1 cellular context compared by ENCODE assay signal in the genomic region with DNA sequence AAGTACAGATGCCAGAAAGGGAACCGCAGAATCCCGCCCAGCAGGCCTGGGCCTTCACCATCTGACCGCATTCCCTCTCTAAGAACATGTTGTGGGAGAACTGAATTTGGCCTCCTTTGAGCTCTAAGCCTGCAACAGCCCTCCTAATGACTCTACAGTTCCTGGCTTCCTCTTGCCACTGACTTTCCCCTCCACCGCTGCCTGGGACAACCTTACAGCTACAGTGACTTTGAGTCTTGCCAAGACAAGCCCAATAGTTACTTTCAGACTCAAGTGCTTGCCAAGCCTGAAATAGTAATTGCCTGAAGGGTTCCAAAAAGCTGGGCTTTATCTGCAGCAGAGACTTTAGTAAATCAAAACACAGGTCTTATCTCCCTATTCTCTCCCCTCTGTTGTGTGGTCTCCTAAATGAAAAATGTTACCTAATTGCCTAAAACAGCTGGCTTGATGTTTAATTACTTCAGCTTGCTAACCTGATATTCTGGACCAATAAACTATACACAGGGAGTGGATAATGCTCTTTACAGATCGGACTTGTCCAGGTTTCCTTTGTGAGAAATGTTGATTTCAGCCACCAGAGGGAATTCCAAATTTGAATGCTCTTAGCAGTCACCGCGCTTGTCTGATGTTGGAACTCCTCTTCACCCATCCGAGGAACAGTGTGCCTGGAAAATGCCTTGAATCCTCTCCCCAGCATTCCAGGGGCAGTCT.
TF ChIP-seq lines count a peak whose summit lies in the region.

No MANE protein-coding gene starts in this region.

TF ChIP-seq in HepG2, 621 proteins besides CTCF, POLR2A, EP300 and RAD21 (continued from another document):
- TF ChIP-seq, protein P1, sequence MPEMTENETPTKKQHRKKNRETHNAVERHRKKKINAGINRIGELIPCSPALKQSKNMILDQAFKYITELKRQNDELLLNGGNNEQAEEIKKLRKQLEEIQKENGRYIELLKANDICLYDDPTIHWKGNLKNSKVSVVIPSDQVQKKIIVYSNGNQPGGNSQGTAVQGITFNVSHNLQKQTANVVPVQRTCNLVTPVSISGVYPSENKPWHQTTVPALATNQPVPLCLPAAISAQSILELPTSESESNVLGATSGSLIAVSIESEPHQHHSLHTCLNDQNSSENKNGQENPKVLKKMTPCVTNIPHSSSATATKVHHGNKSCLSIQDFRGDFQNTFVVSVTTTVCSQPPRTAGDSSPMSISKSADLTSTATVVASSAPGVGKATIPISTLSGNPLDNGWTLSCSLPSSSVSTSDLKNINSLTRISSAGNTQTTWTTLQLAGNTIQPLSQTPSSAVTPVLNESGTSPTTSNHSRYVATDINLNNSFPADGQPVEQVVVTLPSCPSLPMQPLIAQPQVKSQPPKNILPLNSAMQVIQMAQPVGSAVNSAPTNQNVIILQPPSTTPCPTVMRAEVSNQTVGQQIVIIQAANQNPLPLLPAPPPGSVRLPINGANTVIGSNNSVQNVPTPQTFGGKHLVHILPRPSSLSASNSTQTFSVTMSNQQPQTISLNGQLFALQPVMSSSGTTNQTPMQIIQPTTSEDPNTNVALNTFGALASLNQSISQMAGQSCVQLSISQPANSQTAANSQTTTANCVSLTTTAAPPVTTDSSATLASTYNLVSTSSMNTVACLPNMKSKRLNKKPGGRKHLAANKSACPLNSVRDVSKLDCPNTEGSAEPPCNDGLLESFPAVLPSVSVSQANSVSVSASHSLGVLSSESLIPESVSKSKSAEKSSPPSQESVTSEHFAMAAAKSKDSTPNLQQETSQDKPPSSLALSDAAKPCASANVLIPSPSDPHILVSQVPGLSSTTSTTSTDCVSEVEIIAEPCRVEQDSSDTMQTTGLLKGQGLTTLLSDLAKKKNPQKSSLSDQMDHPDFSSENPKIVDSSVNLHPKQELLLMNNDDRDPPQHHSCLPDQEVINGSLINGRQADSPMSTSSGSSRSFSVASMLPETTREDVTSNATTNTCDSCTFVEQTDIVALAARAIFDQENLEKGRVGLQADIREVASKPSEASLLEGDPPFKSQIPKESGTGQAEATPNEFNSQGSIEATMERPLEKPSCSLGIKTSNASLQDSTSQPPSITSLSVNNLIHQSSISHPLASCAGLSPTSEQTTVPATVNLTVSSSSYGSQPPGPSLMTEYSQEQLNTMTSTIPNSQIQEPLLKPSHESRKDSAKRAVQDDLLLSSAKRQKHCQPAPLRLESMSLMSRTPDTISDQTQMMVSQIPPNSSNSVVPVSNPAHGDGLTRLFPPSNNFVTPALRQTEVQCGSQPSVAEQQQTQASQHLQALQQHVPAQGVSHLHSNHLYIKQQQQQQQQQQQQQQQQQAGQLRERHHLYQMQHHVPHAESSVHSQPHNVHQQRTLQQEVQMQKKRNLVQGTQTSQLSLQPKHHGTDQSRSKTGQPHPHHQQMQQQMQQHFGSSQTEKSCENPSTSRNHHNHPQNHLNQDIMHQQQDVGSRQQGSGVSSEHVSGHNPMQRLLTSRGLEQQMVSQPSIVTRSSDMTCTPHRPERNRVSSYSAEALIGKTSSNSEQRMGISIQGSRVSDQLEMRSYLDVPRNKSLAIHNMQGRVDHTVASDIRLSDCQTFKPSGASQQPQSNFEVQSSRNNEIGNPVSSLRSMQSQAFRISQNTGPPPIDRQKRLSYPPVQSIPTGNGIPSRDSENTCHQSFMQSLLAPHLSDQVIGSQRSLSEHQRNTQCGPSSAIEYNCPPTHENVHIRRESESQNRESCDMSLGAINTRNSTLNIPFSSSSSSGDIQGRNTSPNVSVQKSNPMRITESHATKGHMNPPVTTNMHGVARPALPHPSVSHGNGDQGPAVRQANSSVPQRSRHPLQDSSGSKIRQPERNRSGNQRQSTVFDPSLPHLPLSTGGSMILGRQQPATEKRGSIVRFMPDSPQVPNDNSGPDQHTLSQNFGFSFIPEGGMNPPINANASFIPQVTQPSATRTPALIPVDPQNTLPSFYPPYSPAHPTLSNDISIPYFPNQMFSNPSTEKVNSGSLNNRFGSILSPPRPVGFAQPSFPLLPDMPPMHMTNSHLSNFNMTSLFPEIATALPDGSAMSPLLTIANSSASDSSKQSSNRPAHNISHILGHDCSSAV (CRISPR knock-in tag; IDR thresholded peaks at IDR 0.05; ENCODE audit: borderline replicate concordance), result no peak
- TF ChIP-seq ZFP41 (CRISPR knock-in tag; IDR thresholded peaks at IDR 0.05; ENCODE audit: borderline replicate concordance) (no peak), SUZ12 (IDR thresholded peaks at IDR 0.05; ENCODE audit: low read depth, low read length) (no peak), ZNF790 (CRISPR knock-in tag; IDR thresholded peaks at IDR 0.05; ENCODE audit: borderline replicate concordance) (0 out of 2 replicates have a peak, but pooled peaks have one; percentile 43), MED1 (CRISPR knock-in tag; IDR thresholded peaks at IDR 0.05) (no peak), KLF13 (CRISPR knock-in tag; IDR thresholded peaks at IDR 0.05) (0 out of 2 replicates have a peak, but pooled peaks have one; percentile 4), NR3C1 (CRISPR knock-in tag; IDR thresholded peaks at IDR 0.05) (no peak), NFIB (CRISPR knock-in tag; IDR thresholded peaks at IDR 0.05; ENCODE audit: borderline replicate concordance) (no peak), ARNT2 (CRISPR knock-in tag; IDR thresholded peaks at IDR 0.05; ENCODE audit: low read depth) (no peak), ZIK1 (CRISPR knock-in tag; IDR thresholded peaks at IDR 0.05; ENCODE audit: borderline replicate concordance, low read depth) (no peak), ZNF253 (CRISPR knock-in tag; IDR thresholded peaks at IDR 0.05; ENCODE audit: borderline replicate concordance) (no peak), STAG1 (CRISPR knock-in tag; IDR thresholded peaks at IDR 0.05) (no peak)
- TF ChIP-seq, protein P2, sequence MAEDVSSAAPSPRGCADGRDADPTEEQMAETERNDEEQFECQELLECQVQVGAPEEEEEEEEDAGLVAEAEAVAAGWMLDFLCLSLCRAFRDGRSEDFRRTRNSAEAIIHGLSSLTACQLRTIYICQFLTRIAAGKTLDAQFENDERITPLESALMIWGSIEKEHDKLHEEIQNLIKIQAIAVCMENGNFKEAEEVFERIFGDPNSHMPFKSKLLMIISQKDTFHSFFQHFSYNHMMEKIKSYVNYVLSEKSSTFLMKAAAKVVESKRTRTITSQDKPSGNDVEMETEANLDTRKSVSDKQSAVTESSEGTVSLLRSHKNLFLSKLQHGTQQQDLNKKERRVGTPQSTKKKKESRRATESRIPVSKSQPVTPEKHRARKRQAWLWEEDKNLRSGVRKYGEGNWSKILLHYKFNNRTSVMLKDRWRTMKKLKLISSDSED (CRISPR knock-in tag; IDR thresholded peaks at IDR 0.05), result no peak
- TF ChIP-seq, protein P3, sequence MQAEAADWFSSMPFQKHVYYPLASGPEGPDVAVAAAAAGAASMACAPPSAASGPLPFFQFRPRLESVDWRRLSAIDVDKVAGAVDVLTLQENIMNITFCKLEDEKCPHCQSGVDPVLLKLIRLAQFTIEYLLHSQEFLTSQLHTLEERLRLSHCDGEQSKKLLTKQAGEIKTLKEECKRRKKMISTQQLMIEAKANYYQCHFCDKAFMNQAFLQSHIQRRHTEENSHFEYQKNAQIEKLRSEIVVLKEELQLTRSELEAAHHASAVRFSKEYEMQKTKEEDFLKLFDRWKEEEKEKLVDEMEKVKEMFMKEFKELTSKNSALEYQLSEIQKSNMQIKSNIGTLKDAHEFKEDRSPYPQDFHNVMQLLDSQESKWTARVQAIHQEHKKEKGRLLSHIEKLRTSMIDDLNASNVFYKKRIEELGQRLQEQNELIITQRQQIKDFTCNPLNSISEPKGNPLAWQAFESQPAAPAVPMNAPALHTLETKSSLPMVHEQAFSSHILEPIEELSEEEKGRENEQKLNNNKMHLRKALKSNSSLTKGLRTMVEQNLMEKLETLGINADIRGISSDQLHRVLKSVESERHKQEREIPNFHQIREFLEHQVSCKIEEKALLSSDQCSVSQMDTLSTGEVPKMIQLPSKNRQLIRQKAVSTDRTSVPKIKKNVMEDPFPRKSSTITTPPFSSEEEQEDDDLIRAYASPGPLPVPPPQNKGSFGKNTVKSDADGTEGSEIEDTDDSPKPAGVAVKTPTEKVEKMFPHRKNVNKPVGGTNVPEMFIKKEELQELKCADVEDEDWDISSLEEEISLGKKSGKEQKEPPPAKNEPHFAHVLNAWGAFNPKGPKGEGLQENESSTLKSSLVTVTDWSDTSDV (CRISPR knock-in tag; IDR thresholded peaks at IDR 0.05), result no peak
- TF ChIP-seq, protein P4, sequence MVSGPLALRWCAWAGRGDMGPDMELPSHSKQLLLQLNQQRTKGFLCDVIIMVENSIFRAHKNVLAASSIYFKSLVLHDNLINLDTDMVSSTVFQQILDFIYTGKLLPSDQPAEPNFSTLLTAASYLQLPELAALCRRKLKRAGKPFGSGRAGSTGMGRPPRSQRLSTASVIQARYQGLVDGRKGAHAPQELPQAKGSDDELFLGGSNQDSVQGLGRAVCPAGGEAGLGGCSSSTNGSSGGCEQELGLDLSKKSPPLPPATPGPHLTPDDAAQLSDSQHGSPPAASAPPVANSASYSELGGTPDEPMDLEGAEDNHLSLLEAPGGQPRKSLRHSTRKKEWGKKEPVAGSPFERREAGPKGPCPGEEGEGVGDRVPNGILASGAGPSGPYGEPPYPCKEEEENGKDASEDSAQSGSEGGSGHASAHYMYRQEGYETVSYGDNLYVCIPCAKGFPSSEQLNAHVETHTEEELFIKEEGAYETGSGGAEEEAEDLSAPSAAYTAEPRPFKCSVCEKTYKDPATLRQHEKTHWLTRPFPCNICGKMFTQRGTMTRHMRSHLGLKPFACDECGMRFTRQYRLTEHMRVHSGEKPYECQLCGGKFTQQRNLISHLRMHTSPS (CRISPR knock-in tag; IDR thresholded peaks at IDR 0.05; ENCODE audit: low read depth), result no peak
- TF ChIP-seq, protein P5, sequence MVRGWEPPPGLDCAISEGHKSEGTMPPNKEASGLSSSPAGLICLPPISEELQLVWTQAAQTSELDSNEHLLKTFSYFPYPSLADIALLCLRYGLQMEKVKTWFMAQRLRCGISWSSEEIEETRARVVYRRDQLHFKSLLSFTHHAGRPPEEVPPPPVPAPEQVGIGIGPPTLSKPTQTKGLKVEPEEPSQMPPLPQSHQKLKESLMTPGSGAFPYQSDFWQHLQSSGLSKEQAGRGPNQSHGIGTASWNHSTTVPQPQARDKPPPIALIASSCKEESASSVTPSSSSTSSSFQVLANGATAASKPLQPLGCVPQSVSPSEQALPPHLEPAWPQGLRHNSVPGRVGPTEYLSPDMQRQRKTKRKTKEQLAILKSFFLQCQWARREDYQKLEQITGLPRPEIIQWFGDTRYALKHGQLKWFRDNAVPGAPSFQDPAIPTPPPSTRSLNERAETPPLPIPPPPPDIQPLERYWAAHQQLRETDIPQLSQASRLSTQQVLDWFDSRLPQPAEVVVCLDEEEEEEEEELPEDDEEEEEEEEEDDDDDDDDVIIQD (CRISPR knock-in tag; IDR thresholded peaks at IDR 0.05; ENCODE audit: low read depth), result no peak
- TF ChIP-seq, protein P6, sequence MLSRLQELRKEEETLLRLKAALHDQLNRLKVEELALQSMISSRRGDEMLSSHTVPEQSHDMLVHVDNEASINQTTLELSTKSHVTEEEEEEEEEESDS (CRISPR knock-in tag; IDR thresholded peaks at IDR 0.05; ENCODE audit: borderline replicate concordance), result no peak
